ENCODE assay signal across 8 cellular contexts in genomic region chr11:2097356-2097997, GRCh38. TPM values are rescaled to one million over a fixed set of nuclear protein-coding genes. Genes with fewer than 3 reads are reported as not detected.
A peak's percentile ranks its signal among the peaks of the same experiment; 100 is the strongest.
DNase-seq lines count a peak whose midpoint lies in the region; ATAC-seq and TF ChIP-seq lines count a peak whose summit lies in the region.

No MANE protein-coding gene starts in this region.

- H3K36me3 Mint-ChIP-seq in activated naive CD4-positive, alpha-beta T cell treated with anti-CD3 and anti-CD28 coated beads for 36 hours (ENCODE audit: low read depth) = no peaks in the 10 kb centered on the region

- H3K27me3 ChIP-seq in RWPE2 (ENCODE audit: insufficient read depth, poor library complexity, severe bottlenecking) (no peaks in the 10 kb centered on the region), gastroesophageal sphincter (peaks cover 19% of the 10 kb centered on the region), osteoblast (ENCODE audit: insufficient read depth, low read length) (no peaks in the 10 kb centered on the region)

- no peak overlapping the region for H3K27ac ChIP-seq in RWPE2 (ENCODE audit: poor library complexity, severe bottlenecking)
- H3K27ac ChIP-seq in gastroesophageal sphincter = peak overlapping the region in 3 of 4 donors; percentile 64 to 79 (median 73)
- H3K27ac ChIP-seq in osteoblast (ENCODE audit: low read depth, low read length) = peak overlapping the region; percentile 95

- TF ChIP-seq POLR2A in gastroesophageal sphincter (IDR thresholded peaks at IDR 0.05) = no peak

- no peaks in the 10 kb centered on the region for H3K79me2 ChIP-seq in osteoblast (ENCODE audit: insufficient read depth, low read length)

- no peaks in the 10 kb centered on the region for H4K20me1 ChIP-seq in osteoblast (ENCODE audit: insufficient read depth, low read length)

- no CpG with 5 or more reads among the region's 28 CpGs for WGBS in gastroesophageal sphincter (ENCODE audit: low coverage in 1 of 2), 2 donors

- peak; percentile 93 for DNase-seq in AG10803 (ENCODE audit: low read depth)
- DNase-seq in RWPE2 (ENCODE audit: low spot score) = peak; percentile 51
- peak; percentile 98 for DNase-seq in osteoblast (ENCODE audit: insufficient read length, low spot score, missing footprints)
- no peak for DNase-seq in AML-193 (lab: John Stamatoyannopoulos, UW)
- DNase-seq in NCI-H1105 treated with DMSO at 0.1 percent for 48 hours (lab: John Stamatoyannopoulos, UW) = no peak
- DNase-seq in activated CD4-positive, alpha-beta T cell treated with anti-CD3 and anti-CD28 coated beads for 48 hours = no peak
- no peak for DNase-seq in activated naive CD4-positive, alpha-beta T cell treated with anti-CD3 and anti-CD28 coated beads for 36 hours

- no peak for TF ChIP-seq CTCF in AG10803 (conservative IDR thresholded peaks at IDR 0.05; ENCODE audit: low read length)
- TF ChIP-seq CTCF in RWPE2 (IDR thresholded peaks at IDR 0.05; ENCODE audit: poor library complexity, severe bottlenecking) = no peak
- TF ChIP-seq CTCF in gastroesophageal sphincter (IDR thresholded peaks at IDR 0.05) = no peak
- TF ChIP-seq CTCF in osteoblast (IDR thresholded peaks at IDR 0.05; ENCODE audit: extremely low read depth, low read depth, low read length) = no peak

- no peak overlapping the region for H3K4me3 Mint-ChIP-seq in activated naive CD4-positive, alpha-beta T cell treated with anti-CD3 and anti-CD28 coated beads for 36 hours

- no peaks in the 10 kb centered on the region for H3K9me3 Mint-ChIP-seq in activated naive CD4-positive, alpha-beta T cell treated with anti-CD3 and anti-CD28 coated beads for 36 hours

- peaks cover 9% of the 10 kb centered on the region for H3K4me1 Mint-ChIP-seq in activated naive CD4-positive, alpha-beta T cell treated with anti-CD3 and anti-CD28 coated beads for 36 hours (ENCODE audit: low read depth)

- no peaks in the 10 kb centered on the region for H3K36me3 ChIP-seq in RWPE2 (ENCODE audit: low read depth)
- no peaks in the 10 kb centered on the region for H3K36me3 ChIP-seq in gastroesophageal sphincter
- H3K36me3 ChIP-seq in osteoblast (ENCODE audit: insufficient read depth, low read length) = no peaks in the 10 kb centered on the region

- CTCF ChIA-PET in activated naive CD4-positive, alpha-beta T cell treated with anti-CD3 and anti-CD28 coated beads for 36 hours (lab: Charles Lee) = no interaction called here

- H3K4me1 ChIP-seq in RWPE2 (ENCODE audit: insufficient read depth, poor library complexity, severe bottlenecking) (peaks cover 23% of the 10 kb centered on the region), gastroesophageal sphincter (peaks cover 0 to 52% (median 6%) of the 10 kb centered on the region in 3 donors), osteoblast (ENCODE audit: insufficient read depth, low read length) (peaks cover 52% of the 10 kb centered on the region)

- H3K27ac Mint-ChIP-seq in activated naive CD4-positive, alpha-beta T cell treated with anti-CD3 and anti-CD28 coated beads for 36 hours = no peak overlapping the region

- no peak for ATAC-seq in RWPE2 (ENCODE audit: low read depth)
- ATAC-seq in gastroesophageal sphincter = peak; percentile 82

- intact Hi-C loops in activated naive CD4-positive, alpha-beta T cell treated with anti-CD3 and anti-CD28 coated beads for 36 hours (cut with micrococcal nuclease) = no loop called here

- H3K9me3 ChIP-seq in RWPE2 (ENCODE audit: severe bottlenecking) = no peaks in the 10 kb centered on the region
- H3K9me3 ChIP-seq in gastroesophageal sphincter = no peaks in the 10 kb centered on the region
- H3K9me3 ChIP-seq in osteoblast (ENCODE audit: low read depth, low read length) = no peaks in the 10 kb centered on the region

- no peak for TF ChIP-seq EP300 in gastroesophageal sphincter (IDR thresholded peaks at IDR 0.05)

- H3K4me2 ChIP-seq in osteoblast (ENCODE audit: insufficient read depth, low read length) = peak overlapping the region; percentile 77

- no peaks in the 10 kb centered on the region for H3K27me3 Mint-ChIP-seq in activated naive CD4-positive, alpha-beta T cell treated with anti-CD3 and anti-CD28 coated beads for 36 hours (ENCODE audit: low read depth)

- no peak overlapping the region for H3K4me3 ChIP-seq in AG10803 (ENCODE audit: low read length)
- H3K4me3 ChIP-seq in RWPE2 (ENCODE audit: severe bottlenecking) = no peak overlapping the region
- no peak overlapping the region for H3K4me3 ChIP-seq in gastroesophageal sphincter
- peak overlapping the region; percentile 51 for H3K4me3 ChIP-seq in osteoblast (ENCODE audit: insufficient read depth, low read length)

- peak overlapping the region; percentile 88 for H2AFZ ChIP-seq in osteoblast (ENCODE audit: low read length)

RNA-seq across cellular contexts. Expression of gene IGF2, which starts 41.7 kb away (rescaled TPM):
- 10 to 100 TPM in 3 of 4 donors, 1 to 10 TPM in 1; 8.7 to 49.5 (median 28.7) TPM for total RNA-seq in gastroesophageal sphincter
- total RNA-seq in osteoblast = 53.9 and 68.8 TPM in 2 replicates
- total RNA-seq in activated naive CD4-positive, alpha-beta T cell treated with anti-CD3 and anti-CD28 coated beads for 36 hours = under 1 TPM; 0.21 to 0.37 TPM

Comparison
In these comparisons a context has a peak if more than half of its experiments do, and no peak if none do; other contexts are left out.
1. DNase-seq: peak in AG10803 (single experiment), RWPE2 (single experiment) and osteoblast (single experiment); none in AML-193 (0 of 2), NCI-H1105 treated with DMSO at 0.1 percent for 48 hours (single experiment), activated CD4-positive, alpha-beta T cell treated with anti-CD3 and anti-CD28 coated beads for 48 hours (single experiment) and activated naive CD4-positive, alpha-beta T cell treated with anti-CD3 and anti-CD28 coated beads for 36 hours (single experiment).
2. RNA of gene IGF2, which starts 41.7 kb away (total RNA-seq): 53.9 to 68.8 TPM in osteoblast and 8.7 to 49.5 TPM in gastroesophageal sphincter; 0.21 to 0.37 TPM in activated naive CD4-positive, alpha-beta T cell treated with anti-CD3 and anti-CD28 coated beads for 36 hours; every median in the first group is over 4 times any median in the second.